ENCODE assay signal across 16 cellular contexts in genomic region chr20:15122613-15123012, GRCh38.
DNase-seq lines count a peak whose midpoint lies in the region; ATAC-seq and TF ChIP-seq lines count a peak whose summit lies in the region.
"Had no signal": no experiment of that assay in that cellular context is flagged by ENCODE, and none has a peak within 500 bp of the region (broad histone marks: within the 10 kb centered on the region; RNA-seq: fewer than 3 reads in every experiment).

No MANE protein-coding gene starts in this region.

- peak overlapping the region; percentile 29 for H3K4me2 ChIP-seq in Loucy (ENCODE audit: low read depth, low read length, poor library complexity, severe bottlenecking)
- H3K4me2 ChIP-seq: BLaER1 had no signal

- peak; percentile 13 for DNase-seq in NCI-H748 (lab: John Stamatoyannopoulos, UW; ENCODE audit: unreplicated experiment)
- no peak for DNase-seq in NCI-H748 treated with DMSO at 0.1 percent for 48 hours (lab: John Stamatoyannopoulos, UW)
- DNase-seq in mucosa of descending colon: no peak
- no peak for DNase-seq in 8988T
- DNase-seq in stimulated activated CD4-positive, alpha-beta T cell treated with anti-CD3 and anti-CD28 coated beads, Interleukin-4, amount 100 ng/mL, for 24 hours: no peak
- DNase-seq in EL: no peak
- DNase-seq: Caco-2; CD4-positive, CD25-positive, alpha-beta regulatory T cell; CD8-positive, alpha-beta T cell; DMS79; GOT3 had no signal

- H3K9me3 ChIP-seq in HEK293 (ENCODE audit: control insufficient read depth, insufficient read depth, low read depth, low read length) (no peaks in the 10 kb centered on the region), Loucy (ENCODE audit: insufficient read depth, low read depth, low read length) (no peaks in the 10 kb centered on the region), mucosa of descending colon (no peaks in the 10 kb centered on the region)
- H3K9me3 ChIP-seq: BLaER1, Caco-2, HAP-1 had no signal

- no peaks in the 10 kb centered on the region for H3K9me2 ChIP-seq in Loucy (replicated peaks; ENCODE audit: low read depth, low read length)

- H3F3A ChIP-seq in Loucy (ENCODE audit: low read depth): no peaks in the 10 kb centered on the region

- intact Hi-C loops in mucosa of descending colon (cut with DNase I, micrococcal nuclease): no loop called here

- H3K27ac ChIP-seq in HEK293 (ENCODE audit: extremely low read depth, low read depth, low read length): no peak overlapping the region
- H3K27ac ChIP-seq: BLaER1, C4-2B had no signal

- POLR2A ChIA-PET in HEK293 (lab: Yijun Ruan, JAX): no interaction called here

- CTCF ChIA-PET in HEK293 (lab: Yijun Ruan, JAX): interaction anchor here (0.7 kb wide), 1 partner anchor 146 kb away, joined by 3 read pairs; no protein-coding TSS in a partner anchor

- no peak overlapping the region for H2AFZ ChIP-seq in Loucy (ENCODE audit: low read length)

- H3K79me2 ChIP-seq in Loucy (ENCODE audit: insufficient read depth, low read length): no peaks in the 10 kb centered on the region

- no peaks in the 10 kb centered on the region for H3K27me3 ChIP-seq in Loucy (ENCODE audit: insufficient read depth, low read length, poor library complexity, severe bottlenecking)
- H3K27me3 ChIP-seq: BLaER1 had no signal

- no peaks in the 10 kb centered on the region for H4K20me1 ChIP-seq in Loucy (ENCODE audit: insufficient read depth, low read length, poor library complexity, severe bottlenecking)
- H4K20me1 ChIP-seq: BLaER1 had no signal

- no peak overlapping the region for H3K4me3 ChIP-seq in HEK293 (ENCODE audit: low read depth, low read length)
- no peak overlapping the region for H3K4me3 ChIP-seq in Loucy (ENCODE audit: low read length, poor library complexity, severe bottlenecking)
- H3K4me3 ChIP-seq in mucosa of descending colon: no peak overlapping the region
- H3K4me3 ChIP-seq: BLaER1, HAP-1 had no signal

- TF ChIP-seq CTCF in HEK293 (tag by site-specific recombination; IDR thresholded peaks at IDR 0.05) (no peak), Loucy (conservative IDR thresholded peaks at IDR 0.05; ENCODE audit: low read length) (no peak), mucosa of descending colon (IDR thresholded peaks at IDR 0.05) (no peak)

- peak; percentile 24 for ATAC-seq in mucosa of descending colon
- ATAC-seq: CD8-positive, alpha-beta T cell had no signal

- no peak overlapping the region for H3K9ac ChIP-seq in Loucy (ENCODE audit: low read depth, low read length, poor library complexity, severe bottlenecking)
- H3K9ac ChIP-seq: BLaER1 had no signal

- H3K4me1 ChIP-seq in HEK293 (ENCODE audit: control insufficient read depth, insufficient read depth, low read length): no peaks in the 10 kb centered on the region
- peaks cover 4% of the 10 kb centered on the region for H3K4me1 ChIP-seq in Loucy (ENCODE audit: insufficient read depth, low read length, poor library complexity, severe bottlenecking)
- H3K4me1 ChIP-seq in mucosa of descending colon (ENCODE audit: low read depth): no peaks in the 10 kb centered on the region
- H3K4me1 ChIP-seq: BLaER1, Caco-2, HAP-1 had no signal

- no peaks in the 10 kb centered on the region for H3K36me3 ChIP-seq in HEK293 (ENCODE audit: control insufficient read depth in 2 of 2, insufficient read depth in 1 of 2, low read length in 2 of 2)
- H3K36me3 ChIP-seq in Loucy (ENCODE audit: insufficient read depth, low read length): no peaks in the 10 kb centered on the region
- no peaks in the 10 kb centered on the region for H3K36me3 ChIP-seq in mucosa of descending colon (ENCODE audit: low read depth)
- H3K36me3 ChIP-seq: BLaER1, HAP-1 had no signal

TF ChIP-seq in HEK293, 187 proteins besides CTCF, POLR2A, EP300 and RAD21:
- TF ChIP-seq SCRT2 (tag by site-specific recombination; IDR thresholded peaks at IDR 0.05) (peak; percentile 65), KLF9 (tag by site-specific recombination; IDR thresholded peaks at IDR 0.05; ENCODE audit: low read depth) (no peak), ZNF645 (tag by site-specific recombination; IDR thresholded peaks at IDR 0.05) (no peak)
